In the genomic region with DNA sequence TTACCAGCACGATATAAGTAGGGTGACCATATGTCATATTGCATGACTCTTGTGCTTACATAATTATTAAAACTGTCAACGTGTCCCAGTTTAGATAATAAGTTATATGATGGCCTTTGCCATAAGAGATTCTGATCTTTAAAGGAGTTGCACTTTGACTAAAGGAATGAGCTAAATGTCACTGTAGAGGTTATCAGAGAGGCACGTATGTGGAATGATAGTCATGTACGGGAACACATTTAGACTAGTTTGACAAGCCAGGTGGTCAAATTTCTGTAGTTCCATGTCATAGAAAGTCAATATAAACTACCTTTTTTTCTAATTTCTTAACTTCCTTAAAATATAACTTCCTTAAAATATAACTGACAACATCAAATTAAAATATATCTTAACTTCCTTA, we compare ENCODE assay signal across 17 cellular contexts.
"Had no signal": no experiment of that assay in that cellular context is flagged by ENCODE, and none has a peak within 500 bp of the region (broad histone marks: within the 10 kb centered on the region; RNA-seq: fewer than 3 reads in every experiment).

No MANE protein-coding gene starts in this region.

- H3K4me3 ChIP-seq: heart left ventricle, left lung, sigmoid colon had no signal

- H3K4me1 Mint-ChIP-seq: activated naive CD4-positive, alpha-beta T cell treated with anti-CD3 and anti-CD28 coated beads, Interleukin-2, amount 50 U/mL, for 24 hours; central memory CD8-positive, alpha-beta T cell; nephron had no signal

- H3K4me3 Mint-ChIP-seq: activated naive CD4-positive, alpha-beta T cell treated with anti-CD3 and anti-CD28 coated beads, Interleukin-2, amount 50 U/mL, for 24 hours; brain; central memory CD8-positive, alpha-beta T cell; nephron; stimulated activated naive CD8-positive, alpha-beta T cell treated with anti-CD3 and anti-CD28 coated beads, Interleukin-15, Interleukin-2, amounts not matched to agents 100 ng/mL and 50 ng/mL, for 24 hours had no signal

- H3K27ac Mint-ChIP-seq: activated naive CD4-positive, alpha-beta T cell treated with anti-CD3 and anti-CD28 coated beads, Interleukin-2, amount 50 U/mL, for 24 hours; brain; nephron; stimulated activated naive CD8-positive, alpha-beta T cell treated with anti-CD3 and anti-CD28 coated beads, Interleukin-15, Interleukin-2, amounts not matched to agents 100 ng/mL and 50 ng/mL, for 24 hours had no signal

- H3K36me3 Mint-ChIP-seq: activated naive CD4-positive, alpha-beta T cell treated with anti-CD3 and anti-CD28 coated beads, Interleukin-2, amount 50 U/mL, for 24 hours; brain had no signal

- ATAC-seq: heart left ventricle, left lung had no signal

- DNase-seq: activated CD4-positive, alpha-beta T cell treated with anti-CD3 and anti-CD28 coated beads, Interleukin-2, amount 50 U/mL, for 4 hours; activated CD4-positive, CD25-positive, alpha-beta regulatory T cell treated with anti-CD3 and anti-CD28 coated beads, Interleukin-2, amount 50 U/mL, for 72 hours; activated T-cell treated with anti-CD3 and anti-CD28 coated beads, Interleukin-2, amount 50 U/mL, for 1 hour; amniotic stem cell; cortex of kidney; effector CD8-positive, alpha-beta T cell; foreskin melanocyte; heart left ventricle; islet precursor cell; left lung; sigmoid colon; stimulated activated CD4-positive, alpha-beta T cell treated with anti-CD3 and anti-CD28 coated beads, Interleukin-12 subunit alpha, Interleukin-12 subunit beta, amount 100 ng/mL, for 4 hours had no signal

- H3K27me3 Mint-ChIP-seq: activated naive CD4-positive, alpha-beta T cell treated with anti-CD3 and anti-CD28 coated beads, Interleukin-2, amount 50 U/mL, for 24 hours; central memory CD8-positive, alpha-beta T cell; stimulated activated naive CD8-positive, alpha-beta T cell treated with anti-CD3 and anti-CD28 coated beads, Interleukin-15, Interleukin-2, amounts not matched to agents 100 ng/mL and 50 ng/mL, for 24 hours had no signal

- H3K9me3 Mint-ChIP-seq: activated naive CD4-positive, alpha-beta T cell treated with anti-CD3 and anti-CD28 coated beads, Interleukin-2, amount 50 U/mL, for 24 hours; central memory CD8-positive, alpha-beta T cell; nephron; stimulated activated naive CD8-positive, alpha-beta T cell treated with anti-CD3 and anti-CD28 coated beads, Interleukin-15, Interleukin-2, amounts not matched to agents 100 ng/mL and 50 ng/mL, for 24 hours had no signal
